15 cellular contexts compared by ENCODE assay signal in genomic region chr11:121376135-121376534, GRCh38.
"Had no signal": no experiment of that assay in that cellular context is flagged by ENCODE, and none has a peak within 500 bp of the region (broad histone marks: within the 10 kb centered on the region; RNA-seq: fewer than 3 reads in every experiment).

No MANE protein-coding gene starts in this region.

- FAIRE-seq: pancreas, TTC549 had no signal

- H3K27ac ChIP-seq: body of pancreas, colonic mucosa, pancreas, upper lobe of left lung had no signal

- H3K27me3 ChIP-seq: body of pancreas, colonic mucosa, pancreas, upper lobe of left lung had no signal

- H3K4me1 ChIP-seq: body of pancreas, colonic mucosa, pancreas had no signal

- H3K9me3 ChIP-seq: body of pancreas, colonic mucosa, pancreas, upper lobe of left lung had no signal

- H3K4me3 ChIP-seq: body of pancreas, colonic mucosa, pancreas, upper lobe of left lung had no signal

- DNase-seq: activated CD4-positive, alpha-beta T cell treated with anti-CD3 and anti-CD28 coated beads for 48 hours; activated CD8-positive, alpha-beta memory T cell treated with anti-CD3 and anti-CD28 coated beads, Interleukin-2, amount 50 U/mL, for 48 hours; activated CD8-positive, alpha-beta T cell treated with anti-CD3 and anti-CD28 coated beads, Interleukin-2, amount 10 ng/mL, durations not matched to agents 7 days and 5 days; activated gamma-delta T cell; activated T-cell treated with anti-CD3 and anti-CD28 coated beads, Interleukin-2, amount 50 U/mL, for 72 hours; caudate nucleus; colonic mucosa; islet precursor cell; naive B cell; pancreas; stimulated activated CD4-positive, alpha-beta T cell treated with anti-CD3 and anti-CD28 coated beads, Interleukin-1b, Interleukin-23, amount 100 ng/mL, for 48 hours; stimulated activated naive CD8-positive, alpha-beta T cell treated with anti-CD3 and anti-CD28 coated beads, Interleukin-15, amount 100 ng/mL, for 72 hours had no signal

- H3K36me3 ChIP-seq: colonic mucosa, pancreas, upper lobe of left lung had no signal
